ENCODE assay signal across 9 cellular contexts in genomic region chr17:80855968-80856862, GRCh38.
DNase-seq lines count a peak whose midpoint lies in the region; ATAC-seq and TF ChIP-seq lines count a peak whose summit lies in the region.
"Had no signal": no experiment of that assay in that cellular context is flagged by ENCODE, and none has a peak within 500 bp of the region (broad histone marks: within the 10 kb centered on the region; RNA-seq: fewer than 3 reads in every experiment).

No MANE protein-coding gene starts in this region.

- no peaks in the 10 kb centered on the region for H3K9me3 ChIP-seq in BLaER1
- H3K9me3 ChIP-seq in IMR-90 (ENCODE audit: control insufficient read depth, insufficient read depth, low read length), result no peaks in the 10 kb centered on the region
- no peaks in the 10 kb centered on the region for H3K9me3 ChIP-seq in vagina

- TF ChIP-seq POLR2A in IMR-90 (IDR thresholded peaks at IDR 0.05; ENCODE audit: low read depth, low read length), result peak; percentile 37; the same call in 1 of the 2 replicates
- TF ChIP-seq POLR2A in vagina (IDR thresholded peaks at IDR 0.05), result no peak

- peak overlapping the region; percentile 24 for H3K4me3 Mint-ChIP-seq in chondrocyte (ENCODE audit: unreplicated experiment)

- peak overlapping the region; percentile 100 for H2BK120ac ChIP-seq in IMR-90 (ENCODE audit: low read depth, low read length)

- no peaks in the 10 kb centered on the region for H3K27me3 Mint-ChIP-seq in chondrocyte (ENCODE audit: low read depth)

- H2AK9ac ChIP-seq in IMR-90 (replicated peaks; ENCODE audit: low read depth, low read length, poor library complexity), result peak overlapping the region; percentile 100

- H3K36me3 ChIP-seq in BLaER1 (peaks cover 63% of the 10 kb centered on the region), IMR-90 (ENCODE audit: control insufficient read depth, insufficient read depth, low read length) (peaks cover 5% of the 10 kb centered on the region; the same call in 1 of the 2 replicates), vagina (peaks cover 0 to 7% of the 10 kb centered on the region in 2 donors)

- dilution Hi-C loops in IMR-90 (cut with HindIII; ENCODE audit: low sequenced_read_pairs, unreplicated experiment), result no loop called here

- H2BK20ac ChIP-seq in IMR-90 (ENCODE audit: low read depth, low read length), result peak overlapping the region; percentile 100

- peak overlapping the region; percentile 100 for H2AK5ac ChIP-seq in IMR-90 (ENCODE audit: low read depth, low read length)

- ATAC-seq in GM21423 (IDR thresholded peaks at IDR 0.05; ENCODE audit: unreplicated experiment) (peak; percentile 88), IMR-90 (ENCODE audit: low read depth) (peak; percentile 75), omental fat pad (ENCODE audit: low FRiP score) (peak; percentile 67)

- peak overlapping the region; percentile 100 for H3K4ac ChIP-seq in IMR-90 (ENCODE audit: low read depth, low read length)

- no peak for TF ChIP-seq CTCF in IMR-90 (conservative IDR thresholded peaks at IDR 0.05; ENCODE audit: low read depth, low read length)
- no peak for TF ChIP-seq CTCF in chondrocyte (IDR thresholded peaks at IDR 0.05)
- TF ChIP-seq CTCF in omental fat pad (IDR thresholded peaks at IDR 0.05), result no peak
- TF ChIP-seq CTCF in vagina (IDR thresholded peaks at IDR 0.05), result no peak

- BruUV-seq in IMR-90 (replicated peaks; lab: Mats Ljungman, UMichigan), result no TSS peak

- no peaks in the 10 kb centered on the region for H3K36me3 Mint-ChIP-seq in chondrocyte (ENCODE audit: low read depth)

- peak overlapping the region; percentile 98 for H3K14ac ChIP-seq in IMR-90 (replicated peaks; ENCODE audit: low read depth, low read length)

- in situ Hi-C loops in IMR-90 (cut with MboI; ENCODE audit: low sequenced_read_pairs), result no loop called here

- peaks cover 44% of the 10 kb centered on the region for H3K4me1 Mint-ChIP-seq in chondrocyte (ENCODE audit: low read depth)

- H4K8ac ChIP-seq in IMR-90 (ENCODE audit: low read depth in 2 of 2, low read length in 2 of 2), result peak overlapping the region; percentile 99

- peak overlapping the region; percentile 96 for H4K5ac ChIP-seq in IMR-90 (ENCODE audit: low read depth, low read length)

- H3K27ac Mint-ChIP-seq in chondrocyte (ENCODE audit: unreplicated experiment), result peak overlapping the region; percentile 98

- H2BK15ac ChIP-seq in IMR-90 (ENCODE audit: low read depth, low read length), result peak overlapping the region; percentile 96

- peak overlapping the region; percentile 100 for H3K23ac ChIP-seq in IMR-90 (ENCODE audit: low read depth, low read length)

- DNase-seq in IMR-90 (peak; percentile 100), chondrocyte (ENCODE audit: low spot score) (peak; percentile 93), omental fat pad (ENCODE audit: low spot score) (peak; percentile 40), vagina (ENCODE audit: extremely low spot score in 2 of 2) (no peak), germinal center (ENCODE audit: low spot score) (no peak)
- DNase-seq in activated CD4-positive, alpha-beta T cell treated with anti-CD3 and anti-CD28 coated beads for 1 hour, result peak; percentile 75

- POLR2A ChIA-PET in IMR-90 (lab: Charles Lee; ENCODE audit: unreplicated experiment), result interaction anchor here (1.0 to 1.1 kb wide), 2 partner anchors 22 to 23 kb away, joined by 3 read pairs; no protein-coding TSS in a partner anchor

- CTCF ChIA-PET in IMR-90 (lab: Yijun Ruan, JAX), result interaction anchor here (1.8 kb wide), 1 partner anchor 10 kb away, joined by 7 read pairs; no protein-coding TSS in a partner anchor

- H3K9ac ChIP-seq in BLaER1, result no peak overlapping the region
- peak overlapping the region; percentile 84 for H3K9ac ChIP-seq in IMR-90 (ENCODE audit: low read depth, low read length)
- H3K9ac ChIP-seq: parathyroid adenoma had no signal

- H3K56ac ChIP-seq in IMR-90 (ENCODE audit: extremely low read depth, insufficient read depth, low read length), result peak overlapping the region; percentile 100

- H3K4me1 ChIP-seq in BLaER1 (peaks cover 32% of the 10 kb centered on the region), IMR-90 (ENCODE audit: control insufficient read depth, insufficient read depth, low read length) (peaks cover 51% of the 10 kb centered on the region), vagina (peaks cover 22% of the 10 kb centered on the region)

- WGBS in IMR-90 (ENCODE audit: extremely low coverage in 2 of 2, insufficient read length in 1 of 2), 2 experiments, result no CpG with 5 or more reads among the region's 21 CpGs

- H3K27me3 ChIP-seq in BLaER1 (no peaks in the 10 kb centered on the region), IMR-90 (ENCODE audit: control insufficient read depth, insufficient read depth, low read length) (no peaks in the 10 kb centered on the region), vagina (no peaks in the 10 kb centered on the region)

- H2BK5ac ChIP-seq in IMR-90 (ENCODE audit: low read depth, low read length, poor library complexity, severe bottlenecking), result peak overlapping the region; percentile 100

- peaks cover 67% of the 10 kb centered on the region for H3K9me1 ChIP-seq in IMR-90 (ENCODE audit: insufficient read depth, low read length)

- peak overlapping the region; percentile 100 for H4K91ac ChIP-seq in IMR-90 (ENCODE audit: insufficient read depth, low read depth, low read length)

- H3K4me3 ChIP-seq in BLaER1 (no peak overlapping the region), IMR-90 (ENCODE audit: insufficient read depth, low read depth, low read length) (no peak overlapping the region), vagina (no peak overlapping the region)

- peak overlapping the region; percentile 95 for H3K18ac ChIP-seq in IMR-90 (ENCODE audit: low read depth, low read length)

- peak overlapping the region; percentile 64 for H2AFZ ChIP-seq in IMR-90 (replicated peaks; ENCODE audit: low read length, poor library complexity)
- H2AFZ ChIP-seq: parathyroid adenoma had no signal

- intact Hi-C loops in IMR-90 (cut with micrococcal nuclease), result loop anchor here (1.0 to 10.0 kb wide), 4 partner anchors 23 to 381 kb away; partner anchors contain the start of gene NPTX1
- intact Hi-C loops in vagina (cut with DNase I), result no loop called here

- TF ChIP-seq RAD21 in IMR-90 (IDR thresholded peaks at IDR 0.05; ENCODE audit: low read length), result peak; percentile 41

- H3K9me3 Mint-ChIP-seq in chondrocyte (ENCODE audit: low read depth), result no peaks in the 10 kb centered on the region

- H3K4me2 ChIP-seq in BLaER1 (peak overlapping the region; percentile 44), IMR-90 (ENCODE audit: low read depth, low read length) (peak overlapping the region; percentile 32)

- peaks cover 30 to 80% of the 10 kb centered on the region in 2 experiments for H3K79me1 ChIP-seq in IMR-90 (ENCODE audit: low read depth in 1 of 2, low read length in 2 of 2)

- H4K20me1 ChIP-seq in BLaER1, result peaks cover 35% of the 10 kb centered on the region
- no peaks in the 10 kb centered on the region for H4K20me1 ChIP-seq in IMR-90 (ENCODE audit: insufficient read depth, low read length)

- H3K27ac ChIP-seq in BLaER1, result no peak overlapping the region
- H3K27ac ChIP-seq in IMR-90 (ENCODE audit: insufficient read depth, low read length), result peak overlapping the region; percentile 99
- H3K27ac ChIP-seq in vagina, result peak overlapping the region; percentile 16
- H3K27ac ChIP-seq: parathyroid adenoma had no signal

TF ChIP-seq in IMR-90, 13 proteins besides CTCF, POLR2A, EP300 and RAD21:
- TF ChIP-seq MAFK (IDR thresholded peaks at IDR 0.05; ENCODE audit: low read depth, low read length), result peak; percentile 32; the same call in 1 of the 2 replicates
- peak; percentile 53; the same call in 1 of the 2 replicates for TF ChIP-seq MAZ (IDR thresholded peaks at IDR 0.05; ENCODE audit: borderline replicate concordance, low read depth, low read length)
- peak; percentile 100 for TF ChIP-seq FOS (IDR thresholded peaks at IDR 0.05; ENCODE audit: low read depth, low read length)
- TF ChIP-seq USF2 (IDR thresholded peaks at IDR 0.05; ENCODE audit: low read depth, low read length), result no peak; the same call in 1 of the 2 replicates
- TF ChIP-seq RFX5 (IDR thresholded peaks at IDR 0.05; ENCODE audit: low read depth, low read length), result 0 out of 2 replicates have a peak, but pooled peaks have one; percentile 15
- TF ChIP-seq BHLHE40 (IDR thresholded peaks at IDR 0.05; ENCODE audit: low read depth, low read length), result peak; percentile 90
- no peak for TF ChIP-seq CHD1 (IDR thresholded peaks at IDR 0.05; ENCODE audit: low read depth, low read length)
- no peak for TF ChIP-seq ELK1 (IDR thresholded peaks at IDR 0.05; ENCODE audit: borderline replicate concordance, low read depth, low read length)
- peak; percentile 92 for TF ChIP-seq NFE2L2 (IDR thresholded peaks at IDR 0.05; ENCODE audit: low read depth, low read length)
- peak; percentile 79 for TF ChIP-seq CEBPB (IDR thresholded peaks at IDR 0.05; ENCODE audit: low read depth, low read length)
- TF ChIP-seq SMC3 (IDR thresholded peaks at IDR 0.05; ENCODE audit: low read depth, low read length), result no peak; the same call in 1 of the 2 replicates
- TF ChIP-seq RCOR1 (IDR thresholded peaks at IDR 0.05; ENCODE audit: insufficient replicate concordance, low read length), result no peak
TF ChIP-seq in IMR-90: peak in this region for 7.

Comparison
In these comparisons a context has a peak if more than half of its experiments do, and no peak if none do; other contexts are left out.
1. DNase-seq: peak in IMR-90 (single experiment), activated CD4-positive, alpha-beta T cell treated with anti-CD3 and anti-CD28 coated beads for 1 hour (single experiment), chondrocyte (single experiment) and omental fat pad (single experiment); none in vagina (0 of 2) and germinal center (single experiment).
2. Peak in every context shown above with its lines, with median percentiles within 50 percentile points of each other: ATAC-seq.